Comparison of ENCODE assay signal across 28 cellular contexts in genomic region chr2:168831662-168832061, GRCh38. TPM values are rescaled to one million over a fixed set of nuclear protein-coding genes. Genes with fewer than 3 reads are reported as not detected.
"Had no signal": no experiment of that assay in that cellular context is flagged by ENCODE, and none has a peak within 500 bp of the region (broad histone marks: within the 10 kb centered on the region; RNA-seq: fewer than 3 reads in every experiment).

No MANE protein-coding gene starts in this region.

- H3K4me3 ChIP-seq: stomach, suprapubic skin, testis, thoracic aorta, thyroid gland, tibial artery, tibial nerve, transverse colon, upper lobe of left lung, upper lobe of right lung, uterus, vagina had no signal

- FAIRE-seq: urothelium cell line had no signal

- H3K27me3 ChIP-seq: stomach, suprapubic skin, testis, thyroid gland, tibial artery, tibial nerve, transverse colon, upper lobe of left lung, upper lobe of right lung, uterus, vagina had no signal

- ATAC-seq: stimulated activated effector memory CD8-positive, alpha-beta T cell treated with anti-CD3 and anti-CD28 coated beads, Interleukin-12 subunit alpha, Interleukin-12 subunit beta, amount 100 ng/mL, for 72 hours; stimulated activated memory B cell treated with anti-CD40 and anti-IgM and Interleukin-4, amounts not matched to agents 10 μg/mL and 1 μg/mL and 100 μg/mL, for 72 hours; stimulated activated naive B cell treated with anti-CD40 and anti-IgM and Interleukin-4, amounts not matched to agents 10 μg/mL and 1 μg/mL and 100 μg/mL, for 72 hours; stimulated activated naive CD8-positive, alpha-beta T cell treated with anti-CD3 and anti-CD28 coated beads, Interleukin-15, amount 100 ng/mL, for 72 hours; stimulated activated naive CD8-positive, alpha-beta T cell treated with anti-CD3 and anti-CD28 coated beads, Interleukin-15, Interleukin-2, amounts not matched to agents 100 U/mL and 50 U/mL, for 24 hours; upper lobe of right lung had no signal

- H3K4me1 ChIP-seq: stomach, suprapubic skin, tibial artery, tibial nerve, transverse colon, upper lobe of left lung, upper lobe of right lung, uterus, vagina had no signal

- H3K9me3 ChIP-seq: suprapubic skin, testis, thoracic aorta, thyroid gland, tibial artery, transverse colon, upper lobe of left lung, upper lobe of right lung, uterus, vagina had no signal

- DNase-seq: stimulated activated CD4-positive, alpha-beta T cell treated with anti-CD3 and anti-CD28 coated beads, Interleukin-2, amount 100 ng/mL, for 48 hours; stimulated activated CD4-positive, alpha-beta T cell treated with anti-CD3 and anti-CD28 coated beads, Interleukin-4, amount 100 ng/mL, for 1 hour; stimulated activated CD4-positive, alpha-beta T cell treated with anti-CD3 and anti-CD28 coated beads, Interleukin-4, amount 100 ng/mL, for 24 hours; stimulated activated CD4-positive, alpha-beta T cell treated with anti-CD3 and anti-CD28 coated beads, Interleukin-4, amount 100 ng/mL, for 4 hours; stimulated activated CD8-positive, alpha-beta memory T cell treated with anti-CD3 and anti-CD28 coated beads, Interleukin-4, amount 100 ng/mL, for 48 hours; stimulated activated naive B cell treated with anti-CD40 and anti-IgM and Interleukin-4, amounts not matched to agents 10 μg/mL and 1 μg/mL and 100 μg/mL, for 72 hours; stimulated activated naive CD4-positive, alpha-beta T cell; stimulated activated naive CD4-positive, alpha-beta T cell treated with Interleukin-2 at 50 U/mL for 16 hours; stimulated activated naive CD8-positive, alpha-beta T cell treated with anti-CD3 and anti-CD28 coated beads, Interleukin-15, amount 100 ng/mL, for 72 hours; stimulated activated naive CD8-positive, alpha-beta T cell treated with anti-CD3 and anti-CD28 coated beads, Interleukin-15, Interleukin-2, amounts not matched to agents 100 U/mL and 50 U/mL, for 24 hours; stomach; substantia nigra; testis; thyroid gland; tibial artery; transverse colon; trophoblast cell; upper lobe of left lung; upper lobe of right lung; uterus had no signal

- H3K27ac ChIP-seq: stomach, suprapubic skin, testis, thoracic aorta, thyroid gland, tibial artery, tibial nerve, transverse colon, upper lobe of left lung, upper lobe of right lung, uterus, vagina had no signal

- H3K36me3 ChIP-seq: thoracic aorta, thyroid gland, uterus had no signal

RNA-seq across cellular contexts. Expression of gene SPC25, which starts 58.6 kb away (rescaled TPM):
- total RNA-seq: subcutaneous adipose tissue, tibial nerve, vagina had no signal
